In genomic region chr5:109907751-109908150, GRCh38 we compare ENCODE assay signal across 18 cellular contexts.
DNase-seq lines count a peak whose midpoint lies in the region; TF ChIP-seq lines count a peak whose summit lies in the region.
"Had no signal": no experiment of that assay in that cellular context is flagged by ENCODE, and none has a peak within 500 bp of the region (broad histone marks: within the 10 kb centered on the region; RNA-seq: fewer than 3 reads in every experiment).

No MANE protein-coding gene starts in this region.

- no peaks in the 10 kb centered on the region for H3K9me3 Mint-ChIP-seq in MCF 10A (ENCODE audit: unreplicated experiment)
- H3K9me3 Mint-ChIP-seq in endodermal cell: no peaks in the 10 kb centered on the region
- H3K9me3 Mint-ChIP-seq: effector memory CD8-positive, alpha-beta T cell; H9 had no signal

- H3K9me3 ChIP-seq in breast epithelium: no peaks in the 10 kb centered on the region
- H3K9me3 ChIP-seq in uterus: no peaks in the 10 kb centered on the region
- H3K9me3 ChIP-seq in endodermal cell (ENCODE audit: control insufficient read depth, low read length): no peaks in the 10 kb centered on the region
- H3K9me3 ChIP-seq: A549, transverse colon had no signal

- H3K27me3 Mint-ChIP-seq in MCF 10A (ENCODE audit: insufficient read depth, unreplicated experiment): no peaks in the 10 kb centered on the region
- H3K27me3 Mint-ChIP-seq in endodermal cell (ENCODE audit: insufficient read depth): peaks cover 17% of the 10 kb centered on the region

- intact Hi-C loops in MCF 10A (cut with micrococcal nuclease) (no loop called here), breast epithelium (cut with DNase I; ENCODE audit: low total_unique reads) (no loop called here), uterus (cut with DNase I; ENCODE audit: low total_unique reads) (no loop called here)

- H3K36me3 ChIP-seq in breast epithelium: no peaks in the 10 kb centered on the region
- no peaks in the 10 kb centered on the region for H3K36me3 ChIP-seq in uterus
- no peaks in the 10 kb centered on the region for H3K36me3 ChIP-seq in endodermal cell (ENCODE audit: control insufficient read depth, insufficient read depth, low read length)
- H3K36me3 ChIP-seq: transverse colon had no signal

- H3K27ac Mint-ChIP-seq in MCF 10A (ENCODE audit: low read depth, unreplicated experiment) (peak overlapping the region; percentile 7), endodermal cell (no peak overlapping the region)
- H3K27ac Mint-ChIP-seq: effector memory CD8-positive, alpha-beta T cell; H9; naive B cell had no signal

- no peak overlapping the region for H3K4me3 Mint-ChIP-seq in MCF 10A (ENCODE audit: unreplicated experiment)
- no peak overlapping the region for H3K4me3 Mint-ChIP-seq in endodermal cell
- H3K4me3 Mint-ChIP-seq: effector memory CD8-positive, alpha-beta T cell; H9; naive B cell had no signal

- BruUV-seq in MCF 10A (replicated peaks; lab: Mats Ljungman, UMichigan): no TSS peak

- H3K27ac ChIP-seq in breast epithelium: no peak overlapping the region
- peak overlapping the region; percentile 9 to 12 for H3K27ac ChIP-seq in uterus
- no peak overlapping the region for H3K27ac ChIP-seq in endodermal cell (ENCODE audit: low read depth, low read length)
- H3K27ac ChIP-seq: A549, SK-N-MC, transverse colon had no signal

- POLR2A ChIA-PET in MCF 10A (lab: Yijun Ruan, JAX): interaction anchor here (0.5 to 0.7 kb wide), 2 partner anchors 63 to 144 kb away, joined by 4 to 5 read pairs; no protein-coding TSS in a partner anchor

- no peak for TF ChIP-seq CTCF in MCF 10A (IDR thresholded peaks at IDR 0.05; ENCODE audit: unreplicated experiment)
- no peak for TF ChIP-seq CTCF in breast epithelium (IDR thresholded peaks at IDR 0.05)
- TF ChIP-seq CTCF in astrocyte of the cerebellum (IDR thresholded peaks at IDR 0.05; ENCODE audit: low read depth, low read length, missing control alignments): no peak
- no peak for TF ChIP-seq CTCF in uterus (IDR thresholded peaks at IDR 0.05)
- no peak for TF ChIP-seq CTCF in endodermal cell (conservative IDR thresholded peaks at IDR 0.05)

- H3K4me3 ChIP-seq in breast epithelium (no peak overlapping the region), astrocyte of the cerebellum (ENCODE audit: low read depth, low read length) (no peak overlapping the region), uterus (no peak overlapping the region), endodermal cell (ENCODE audit: low read length) (no peak overlapping the region)
- H3K4me3 ChIP-seq: A549, SK-N-MC, transverse colon had no signal

- DNase-seq in MCF 10A (ENCODE audit: unreplicated experiment): peak; percentile 78
- DNase-seq in breast epithelium (ENCODE audit: low spot score in 2 of 2): no peak
- DNase-seq in astrocyte of the cerebellum (ENCODE audit: low read depth): peak; percentile 68
- DNase-seq in inferior parietal cortex (ENCODE audit: extremely low spot score): peak; percentile 43
- DNase-seq in uterus: no peak
- DNase-seq in endodermal cell: no peak
- no peak for DNase-seq in NCI-H748 (lab: John Stamatoyannopoulos, UW; ENCODE audit: unreplicated experiment)
- no peak for DNase-seq in midbrain (lab: John Stamatoyannopoulos, UW)
- DNase-seq: amygdala; DMS53; effector memory CD8-positive, alpha-beta T cell; H9; naive B cell; NCI-H1436; NCI-H774; transverse colon had no signal

- H3K4me1 Mint-ChIP-seq in MCF 10A (ENCODE audit: insufficient read depth, unreplicated experiment) (peaks cover 17% of the 10 kb centered on the region), endodermal cell (no peaks in the 10 kb centered on the region)
- H3K4me1 Mint-ChIP-seq: H9, naive B cell had no signal

- no peak for TF ChIP-seq POLR2A in breast epithelium (IDR thresholded peaks at IDR 0.05)
- no peak for TF ChIP-seq POLR2A in uterus (IDR thresholded peaks at IDR 0.05)

- H3K4me1 ChIP-seq in breast epithelium (no peaks in the 10 kb centered on the region), uterus (no peaks in the 10 kb centered on the region), endodermal cell (ENCODE audit: control insufficient read depth, insufficient read depth, low read length) (no peaks in the 10 kb centered on the region)
- H3K4me1 ChIP-seq: A549, transverse colon had no signal

- CTCF ChIA-PET in MCF 10A (lab: Yijun Ruan, JAX): interaction anchor here (0.6 to 1.0 kb wide), 5 partner anchors 146 to 1498 kb away, joined by 3 to 5 read pairs (median 3); no protein-coding TSS in a partner anchor

- 92 to 100% methylated on average over 1 to 2 of the region's 2 CpGs for WGBS in endodermal cell (ENCODE audit: insufficient coverage in 1 of 2, insufficient read length in 1 of 2), 2 experiments

- no peak overlapping the region for H3K9ac ChIP-seq in endodermal cell (ENCODE audit: extremely low read depth, low read length, poor library complexity, severe bottlenecking)

- H3K36me3 Mint-ChIP-seq in MCF 10A (ENCODE audit: insufficient read depth, unreplicated experiment): no peaks in the 10 kb centered on the region
- no peaks in the 10 kb centered on the region for H3K36me3 Mint-ChIP-seq in endodermal cell (ENCODE audit: low read depth)
- H3K36me3 Mint-ChIP-seq: naive B cell had no signal

- in situ Hi-C loops in astrocyte of the cerebellum (cut with HindIII; ENCODE audit: low sequenced_read_pairs): no loop called here

- no peaks in the 10 kb centered on the region for H3K27me3 ChIP-seq in breast epithelium
- H3K27me3 ChIP-seq in uterus: no peaks in the 10 kb centered on the region
- H3K27me3 ChIP-seq in endodermal cell (ENCODE audit: control insufficient read depth, insufficient read depth, low read length, poor library complexity, severe bottlenecking): peaks cover 54% of the 10 kb centered on the region
- H3K27me3 ChIP-seq: transverse colon had no signal

Comparison
In these comparisons a context has a peak if more than half of its experiments do, and no peak if none do; other contexts are left out.
1. DNase-seq: peak in MCF 10A (single experiment), astrocyte of the cerebellum (single experiment) and inferior parietal cortex (single experiment); none in breast epithelium (0 of 2), uterus (0 of 2), endodermal cell (single experiment), NCI-H748 (single experiment) and midbrain (single experiment).
2. H3K27ac ChIP-seq: peak in uterus (2 of 2); none in breast epithelium (0 of 2) and endodermal cell (single experiment).